In the genomic region with DNA sequence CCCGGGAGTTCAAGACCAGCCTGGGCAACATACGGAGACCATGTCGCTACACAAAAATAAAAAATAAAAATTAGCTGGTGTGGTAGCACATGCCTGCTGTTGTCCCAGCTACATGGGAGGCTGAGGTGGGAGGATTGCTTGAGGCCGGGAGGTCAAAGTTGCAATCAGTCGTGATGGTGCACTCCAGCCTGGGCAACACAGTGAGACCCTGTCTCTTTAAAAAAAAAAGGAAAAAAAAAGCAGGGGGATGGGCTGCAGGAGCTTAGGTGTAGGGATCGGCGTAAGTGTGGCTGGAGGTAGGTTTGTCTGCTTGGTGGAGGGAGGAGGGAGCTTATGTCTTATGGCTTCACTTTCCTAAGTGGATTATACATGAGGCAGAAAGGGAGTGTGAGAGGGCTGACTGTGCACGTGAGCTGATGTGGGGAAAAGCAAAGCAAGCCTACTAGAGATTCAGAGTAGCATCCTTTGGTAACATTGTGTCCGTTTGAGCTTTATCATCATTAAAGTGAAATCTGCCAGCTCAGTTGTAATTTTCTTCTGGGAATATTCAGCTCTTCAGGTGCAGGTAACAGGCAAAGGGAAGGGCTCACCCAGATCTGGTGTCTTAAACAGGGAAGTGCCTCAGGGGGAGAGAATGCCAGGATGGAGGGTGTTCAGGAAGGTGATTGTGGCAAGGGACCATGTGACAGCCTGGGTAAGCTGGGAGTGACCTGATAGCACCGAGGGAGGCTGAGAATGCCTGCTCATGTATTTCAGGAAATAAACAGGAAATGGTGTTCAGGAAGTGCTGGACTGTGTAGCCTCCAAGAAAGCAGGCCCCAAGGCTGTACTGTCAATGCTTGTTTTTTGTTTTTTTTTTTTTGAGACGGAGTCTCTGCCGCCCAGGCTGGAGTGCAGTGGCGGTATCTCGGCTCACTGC, we compare ENCODE assay signal across 8 cellular contexts. TPM values are rescaled to one million over a fixed set of nuclear protein-coding genes. Genes with fewer than 3 reads are reported as not detected.
DNase-seq lines count a peak whose midpoint lies in the region; ATAC-seq and TF ChIP-seq lines count a peak whose summit lies in the region.

No MANE protein-coding gene starts in this region.

- H3K9me3 ChIP-seq in adrenal gland (replicated peaks in 1 of 3) (no peaks in the 10 kb centered on the region), tibial artery (no peaks in the 10 kb centered on the region)

- DNase-seq in KG1 (lab: John Stamatoyannopoulos, UW): peak; percentile 23
- DNase-seq in adrenal gland: peak; percentile 46 to 83 (median 60)
- peak; percentile 53 for DNase-seq in left lobe of liver (ENCODE audit: low spot score)
- peak; percentile 75 to 76 for DNase-seq in tibial artery
- no peak for DNase-seq in NCI-H524 (lab: John Stamatoyannopoulos, UW)

- intact Hi-C loops in adrenal gland (cut with DNase I): no loop called here
- intact Hi-C loops in tibial artery (cut with DNase I; ENCODE audit: low total_unique reads): no loop called here

- H3K27ac ChIP-seq in ACC112 (ENCODE audit: low read depth, low read length) (no peak overlapping the region), adrenal gland (peak overlapping the region in 3 of 5 donors; percentile 25 to 76 (median 67)), tibial artery (no peak overlapping the region)

- H3K27me3 ChIP-seq in ACC112 (ENCODE audit: insufficient read depth, low read length) (no peaks in the 10 kb centered on the region), adrenal gland (no peaks in the 10 kb centered on the region), tibial artery (no peaks in the 10 kb centered on the region)

- peak overlapping the region; percentile 9 for H2AFZ ChIP-seq in ACC112 (ENCODE audit: low read length, unreplicated experiment)

- H3K4me1 ChIP-seq in ACC112 (ENCODE audit: control insufficient read depth, insufficient read depth, low read length, unreplicated experiment): no peaks in the 10 kb centered on the region
- H3K4me1 ChIP-seq in adrenal gland (replicated peaks in 1 of 2): peaks cover 0 to 6% of the 10 kb centered on the region in 2 donors
- H3K4me1 ChIP-seq in tibial artery: no peaks in the 10 kb centered on the region

- H3K36me3 ChIP-seq in ACC112 (ENCODE audit: insufficient read depth, low read length) (peaks cover 4% of the 10 kb centered on the region; the same call in 1 of the 2 replicates), adrenal gland (replicated peaks in 1 of 2) (peaks cover 0 to 15% of the 10 kb centered on the region in 2 donors), tibial artery (peaks cover 17 to 29% (median 24%) of the 10 kb centered on the region in 3 donors)

- 58 to 70% (median 65%) methylated on average over 14 of the region's 14 CpGs for WGBS in adrenal gland, 4 donors

- TF ChIP-seq CTCF in adrenal gland (IDR thresholded peaks at IDR 0.05) (no peak), tibial artery (IDR thresholded peaks at IDR 0.05) (no peak)

- no peak overlapping the region for H3K4me3 ChIP-seq in ACC112 (ENCODE audit: low read depth, low read length)
- H3K4me3 ChIP-seq in adrenal gland: no peak overlapping the region
- H3K4me3 ChIP-seq in tibial artery: no peak overlapping the region

- no peak for TF ChIP-seq POLR2A in adrenal gland (IDR thresholded peaks at IDR 0.05)

- H3K79me2 ChIP-seq in ACC112 (ENCODE audit: control insufficient read depth, insufficient read depth, low read length, unreplicated experiment): no peaks in the 10 kb centered on the region

- peak; percentile 83 for ATAC-seq in left lobe of liver
- no peak for ATAC-seq in GM18867 (IDR thresholded peaks at IDR 0.05; ENCODE audit: unreplicated experiment)
- no peak for ATAC-seq in HG02763 (IDR thresholded peaks at IDR 0.05; ENCODE audit: unreplicated experiment)

RNA-seq across cellular contexts. Expression of a gene that starts 17.6 kb away (rescaled TPM):
- total RNA-seq in adrenal gland (10 to 100 TPM; 36.5 to 71.7 (median 43.7) TPM), left lobe of liver (15.8 TPM)
- polyA plus RNA-seq in adrenal gland: 10 to 100 TPM; 20.3 to 34.3 (median 23.0) TPM

RNA-seq across cellular contexts. Expression of a gene that starts 34.2 kb away (rescaled TPM):
- total RNA-seq in adrenal gland: 10 to 100 TPM in 3 of 8 donors, 1 to 10 TPM in 5; 6.9 to 11.4 (median 8.4) TPM
- polyA plus RNA-seq in adrenal gland: 10 to 100 TPM in 2 of 3 donors, 1 to 10 TPM in 1; 10.0 to 18.7 (median 11.8) TPM
- 2.4 TPM for total RNA-seq in left lobe of liver

RNA-seq across cellular contexts. Expression of a gene that starts 37.6 kb away (rescaled TPM):
- total RNA-seq in adrenal gland (not detected), left lobe of liver (not detected)
- not detected for polyA plus RNA-seq in adrenal gland

Comparison
In these comparisons a context has a peak if more than half of its experiments do, and no peak if none do; other contexts are left out.
1. H3K27ac ChIP-seq: peak in adrenal gland (3 of 5); none in ACC112 (single experiment) and tibial artery (0 of 2).
2. DNase-seq: peak in KG1 (single experiment), adrenal gland (7 of 7), left lobe of liver (single experiment) and tibial artery (2 of 2); none in NCI-H524 (0 of 2).